ENCODE assay signal across 23 cellular contexts in the genomic region with DNA sequence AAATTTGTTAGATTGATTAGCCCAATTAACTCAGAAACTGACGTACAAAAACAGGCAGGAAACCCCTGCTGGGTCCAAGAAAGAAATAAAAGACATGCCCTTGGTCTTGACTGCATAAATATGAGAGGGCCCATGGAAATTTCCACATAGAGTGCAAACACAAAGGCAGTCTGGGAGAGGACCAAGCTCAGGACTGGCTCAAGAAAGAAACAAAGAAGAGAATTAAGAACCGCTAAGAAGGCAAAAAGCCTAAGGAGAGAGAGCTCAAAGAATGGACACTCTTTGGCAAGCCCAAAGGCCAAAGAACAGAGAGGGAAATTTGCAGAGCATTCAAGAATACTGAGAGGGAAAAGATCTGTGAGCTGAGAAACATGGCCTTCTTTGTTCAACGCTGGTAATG.
A peak's percentile ranks its signal among the peaks of the same experiment; 100 is the strongest.
DNase-seq lines count a peak whose midpoint lies in the region; ATAC-seq and TF ChIP-seq lines count a peak whose summit lies in the region.
"Had no signal": no experiment of that assay in that cellular context is flagged by ENCODE, and none has a peak within 500 bp of the region (broad histone marks: within the 10 kb centered on the region; RNA-seq: fewer than 3 reads in every experiment).

No MANE protein-coding gene starts in this region.

- peak overlapping the region; percentile 45 for H3K27ac Mint-ChIP-seq in neural crest cell (ENCODE audit: unreplicated experiment)
- peak overlapping the region; percentile 48 for H3K27ac Mint-ChIP-seq in type B pancreatic cell
- H3K27ac Mint-ChIP-seq in activated naive CD4-positive, alpha-beta T cell treated with anti-CD3 and anti-CD28 coated beads for 36 hours = no peak overlapping the region
- H3K27ac Mint-ChIP-seq in stimulated activated memory B cell treated with anti-CD40 and anti-IgM and Interleukin-4, amounts not matched to agents 10 μg/mL and 1 μg/mL and 100 μg/mL, for 72 hours = no peak overlapping the region
- H3K27ac Mint-ChIP-seq: CD4-positive, CD25-positive, alpha-beta regulatory T cell; HFFc6 had no signal

- H3K9me3 Mint-ChIP-seq in neural crest cell = peaks cover 3% of the 10 kb centered on the region
- no peaks in the 10 kb centered on the region for H3K9me3 Mint-ChIP-seq in type B pancreatic cell
- H3K9me3 Mint-ChIP-seq in activated naive CD4-positive, alpha-beta T cell treated with anti-CD3 and anti-CD28 coated beads for 36 hours = peaks cover 16% of the 10 kb centered on the region
- H3K9me3 Mint-ChIP-seq in stimulated activated memory B cell treated with anti-CD40 and anti-IgM and Interleukin-4, amounts not matched to agents 10 μg/mL and 1 μg/mL and 100 μg/mL, for 72 hours = peaks cover 7% of the 10 kb centered on the region

- TF ChIP-seq CTCF in neural crest cell (conservative IDR thresholded peaks at IDR 0.05) (no peak), type B pancreatic cell (conservative IDR thresholded peaks at IDR 0.05) (no peak)

- peak overlapping the region; percentile 0 for H3K4me3 Mint-ChIP-seq in neural crest cell
- peak overlapping the region; percentile 39 for H3K4me3 Mint-ChIP-seq in type B pancreatic cell
- no peak overlapping the region for H3K4me3 Mint-ChIP-seq in activated naive CD4-positive, alpha-beta T cell treated with anti-CD3 and anti-CD28 coated beads for 36 hours
- no peak overlapping the region for H3K4me3 Mint-ChIP-seq in stimulated activated memory B cell treated with anti-CD40 and anti-IgM and Interleukin-4, amounts not matched to agents 10 μg/mL and 1 μg/mL and 100 μg/mL, for 72 hours
- H3K4me3 Mint-ChIP-seq: CD4-positive, CD25-positive, alpha-beta regulatory T cell; HFFc6 had no signal

- peak; percentile 11 for DNase-seq in NCI-H146 (lab: John Stamatoyannopoulos, UW)
- DNase-seq in NCI-H146 treated with DMSO at 0.1 percent for 48 hours (lab: John Stamatoyannopoulos, UW; ENCODE audit: unreplicated experiment) = no peak
- DNase-seq in dedifferentiated amniotic fluid mesenchymal stem cell (ENCODE audit: extremely low spot score) = peak; percentile 10
- no peak for DNase-seq in neural crest cell (ENCODE audit: low read depth, low spot score)
- no peak for DNase-seq in type B pancreatic cell (ENCODE audit: extremely low spot score, unreplicated experiment)
- DNase-seq in activated naive CD4-positive, alpha-beta T cell treated with anti-CD3 and anti-CD28 coated beads for 36 hours = no peak
- no peak for DNase-seq in HEK293T (ENCODE audit: extremely low spot score)
- DNase-seq: ACHN; CD4-positive, CD25-positive, alpha-beta regulatory T cell; DMS153; DND-41; HFFc6; IMR-90; NCI-H1092; NCI-H1417 treated with DMSO at 0.1 percent for 48 hours; NCI-H1930; NCI-H2107; NCI-H524; NCI-H774; PC-9; SJCRH30 had no signal

- no peaks in the 10 kb centered on the region for H3K27me3 Mint-ChIP-seq in neural crest cell (ENCODE audit: low read depth)
- H3K27me3 Mint-ChIP-seq in type B pancreatic cell = no peaks in the 10 kb centered on the region
- H3K27me3 Mint-ChIP-seq in activated naive CD4-positive, alpha-beta T cell treated with anti-CD3 and anti-CD28 coated beads for 36 hours (ENCODE audit: low read depth) = no peaks in the 10 kb centered on the region
- H3K27me3 Mint-ChIP-seq in stimulated activated memory B cell treated with anti-CD40 and anti-IgM and Interleukin-4, amounts not matched to agents 10 μg/mL and 1 μg/mL and 100 μg/mL, for 72 hours = no peaks in the 10 kb centered on the region
- H3K27me3 Mint-ChIP-seq: CD4-positive, CD25-positive, alpha-beta regulatory T cell had no signal

- H3K36me3 Mint-ChIP-seq in neural crest cell (ENCODE audit: low read depth) = no peaks in the 10 kb centered on the region
- no peaks in the 10 kb centered on the region for H3K36me3 Mint-ChIP-seq in type B pancreatic cell
- H3K36me3 Mint-ChIP-seq in activated naive CD4-positive, alpha-beta T cell treated with anti-CD3 and anti-CD28 coated beads for 36 hours (ENCODE audit: low read depth) = no peaks in the 10 kb centered on the region
- no peaks in the 10 kb centered on the region for H3K36me3 Mint-ChIP-seq in stimulated activated memory B cell treated with anti-CD40 and anti-IgM and Interleukin-4, amounts not matched to agents 10 μg/mL and 1 μg/mL and 100 μg/mL, for 72 hours
- H3K36me3 Mint-ChIP-seq: CD4-positive, CD25-positive, alpha-beta regulatory T cell had no signal

- no peak for ATAC-seq in stimulated activated memory B cell treated with anti-CD40 and anti-IgM and Interleukin-4, amounts not matched to agents 10 μg/mL and 1 μg/mL and 100 μg/mL, for 72 hours
- ATAC-seq: Right ventricle myocardium inferior had no signal

- H3K4me1 Mint-ChIP-seq in neural crest cell (peaks cover 18% of the 10 kb centered on the region), type B pancreatic cell (ENCODE audit: unreplicated experiment) (peaks cover 21% of the 10 kb centered on the region)
- H3K4me1 Mint-ChIP-seq in activated naive CD4-positive, alpha-beta T cell treated with anti-CD3 and anti-CD28 coated beads for 36 hours (ENCODE audit: low read depth) = no peaks in the 10 kb centered on the region
- H3K4me1 Mint-ChIP-seq in stimulated activated memory B cell treated with anti-CD40 and anti-IgM and Interleukin-4, amounts not matched to agents 10 μg/mL and 1 μg/mL and 100 μg/mL, for 72 hours = no peaks in the 10 kb centered on the region
- H3K4me1 Mint-ChIP-seq: CD4-positive, CD25-positive, alpha-beta regulatory T cell had no signal

- intact Hi-C loops in activated naive CD4-positive, alpha-beta T cell treated with anti-CD3 and anti-CD28 coated beads for 36 hours (cut with micrococcal nuclease) = no loop called here

- POLR2A ChIA-PET in HEK293T (lab: Yijun Ruan, JAX) = no interaction called here

- CTCF ChIA-PET in activated naive CD4-positive, alpha-beta T cell treated with anti-CD3 and anti-CD28 coated beads for 36 hours (lab: Charles Lee) = no interaction called here
- CTCF ChIA-PET in HEK293T (lab: Yijun Ruan, JAX) = no interaction called here

TF ChIP-seq in HEK293T, 16 proteins besides CTCF, POLR2A, EP300 and RAD21:
- TF ChIP-seq L3MBTL2 (conservative IDR thresholded peaks at IDR 0.05) = no peak
- TF ChIP-seq, protein P1, sequence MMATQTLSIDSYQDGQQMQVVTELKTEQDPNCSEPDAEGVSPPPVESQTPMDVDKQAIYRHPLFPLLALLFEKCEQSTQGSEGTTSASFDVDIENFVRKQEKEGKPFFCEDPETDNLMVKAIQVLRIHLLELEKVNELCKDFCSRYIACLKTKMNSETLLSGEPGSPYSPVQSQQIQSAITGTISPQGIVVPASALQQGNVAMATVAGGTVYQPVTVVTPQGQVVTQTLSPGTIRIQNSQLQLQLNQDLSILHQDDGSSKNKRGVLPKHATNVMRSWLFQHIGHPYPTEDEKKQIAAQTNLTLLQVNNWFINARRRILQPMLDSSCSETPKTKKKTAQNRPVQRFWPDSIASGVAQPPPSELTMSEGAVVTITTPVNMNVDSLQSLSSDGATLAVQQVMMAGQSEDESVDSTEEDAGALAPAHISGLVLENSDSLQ (IDR thresholded peaks at IDR 0.05) = no peak
- no peak for TF ChIP-seq BHLHE40 (IDR thresholded peaks at IDR 0.05; ENCODE audit: borderline replicate concordance)
- no peak for TF ChIP-seq FOXA1 (IDR thresholded peaks at IDR 0.05)
- TF ChIP-seq SUZ12 (IDR thresholded peaks at IDR 0.05) = no peak
- no peak for TF ChIP-seq FOXK2 (IDR thresholded peaks at IDR 0.05)

Comparison
In these comparisons a context has a peak if more than half of its experiments do, and no peak if none do; other contexts are left out.
1. DNase-seq: peak in NCI-H146 (single experiment) and dedifferentiated amniotic fluid mesenchymal stem cell (single experiment); none in NCI-H146 treated with DMSO at 0.1 percent for 48 hours (single experiment), neural crest cell (single experiment), type B pancreatic cell (single experiment), activated naive CD4-positive, alpha-beta T cell treated with anti-CD3 and anti-CD28 coated beads for 36 hours (single experiment) and HEK293T (single experiment).
2. H3K27ac Mint-ChIP-seq: peak in neural crest cell (single experiment) and type B pancreatic cell (single experiment); none in activated naive CD4-positive, alpha-beta T cell treated with anti-CD3 and anti-CD28 coated beads for 36 hours (single experiment) and stimulated activated memory B cell treated with anti-CD40 and anti-IgM and Interleukin-4, amounts not matched to agents 10 μg/mL and 1 μg/mL and 100 μg/mL, for 72 hours (single experiment).
3. H3K4me3 Mint-ChIP-seq: peak in neural crest cell (single experiment) and type B pancreatic cell (single experiment); none in activated naive CD4-positive, alpha-beta T cell treated with anti-CD3 and anti-CD28 coated beads for 36 hours (single experiment) and stimulated activated memory B cell treated with anti-CD40 and anti-IgM and Interleukin-4, amounts not matched to agents 10 μg/mL and 1 μg/mL and 100 μg/mL, for 72 hours (single experiment).